Comparison of ENCODE assay signal across 14 cellular contexts in the genomic region with DNA sequence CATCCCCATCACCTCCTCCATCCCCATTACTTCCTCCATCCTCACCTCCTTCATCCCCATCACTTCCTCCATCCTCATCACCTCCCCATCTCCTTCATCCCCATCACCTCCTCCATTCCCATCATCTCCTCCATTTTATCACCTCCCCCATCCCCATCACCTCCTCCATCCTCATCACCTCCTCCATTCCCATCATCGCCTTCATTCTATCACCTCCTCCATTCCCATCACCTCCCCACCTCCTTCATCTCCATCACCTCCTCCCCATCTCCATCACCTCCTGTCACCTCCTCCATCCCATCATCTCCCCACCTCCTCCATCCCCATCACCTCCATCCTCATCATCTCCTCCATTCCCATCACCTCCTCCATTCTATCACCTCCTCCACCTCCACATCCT.
DNase-seq lines count a peak whose midpoint lies in the region; ATAC-seq, FAIRE-seq and TF ChIP-seq lines count a peak whose summit lies in the region.
"Had no signal": no experiment of that assay in that cellular context is flagged by ENCODE, and none has a peak within 500 bp of the region (broad histone marks: within the 10 kb centered on the region; RNA-seq: fewer than 3 reads in every experiment).

No MANE protein-coding gene starts in this region.

- no peak overlapping the region for H3K4me3 ChIP-seq in HepG2 (replicated peaks in 1 of 3; ENCODE audit: insufficient read depth in 1 of 3, low read depth in 2 of 3, low read length in 3 of 3)
- H3K4me3 ChIP-seq in right lobe of liver = no peak overlapping the region
- H3K4me3 ChIP-seq in neuronal stem cell (ENCODE audit: low read length in 2 of 2) = no peak overlapping the region
- H3K4me3 ChIP-seq: BLaER1 had no signal

- no peaks in the 10 kb centered on the region for H3K36me3 Mint-ChIP-seq in activated T-helper 17 cell treated with anti-CD3 and anti-CD28 coated beads, Interleukin-2, amount 50 U/mL, for 72 hours (ENCODE audit: low read depth)
- H3K36me3 Mint-ChIP-seq: CD14-positive monocyte; CD4-positive, alpha-beta memory T cell had no signal

- H3K4me2 ChIP-seq in HepG2 (ENCODE audit: low read depth, low read length) = no peak overlapping the region
- H3K4me2 ChIP-seq in neuronal stem cell (ENCODE audit: insufficient read depth, low read length, poor library complexity, severe bottlenecking) = no peak overlapping the region
- H3K4me2 ChIP-seq: BLaER1 had no signal

- H3K9me3 ChIP-seq in HepG2 (ENCODE audit: low read length) (no peaks in the 10 kb centered on the region), right lobe of liver (no peaks in the 10 kb centered on the region), neuronal stem cell (replicated peaks in 1 of 2; ENCODE audit: control insufficient read depth in 2 of 2, insufficient read depth in 1 of 2, low read depth in 1 of 2, low read length in 2 of 2) (no peaks in the 10 kb centered on the region)
- H3K9me3 ChIP-seq: BLaER1 had no signal

- H2AFZ ChIP-seq in HepG2 (ENCODE audit: low read length) (no peak overlapping the region), neuronal stem cell (ENCODE audit: low read length) (no peak overlapping the region)

- peaks cover 32% of the 10 kb centered on the region for H3K4me1 ChIP-seq in HepG2 (ENCODE audit: insufficient read depth, low read length)
- no peaks in the 10 kb centered on the region for H3K4me1 ChIP-seq in right lobe of liver
- H3K4me1 ChIP-seq in neuronal stem cell (ENCODE audit: control insufficient read depth in 2 of 2, insufficient read depth in 1 of 2, low read depth in 1 of 2, low read length in 2 of 2) = peaks cover 11 to 14% of the 10 kb centered on the region in 2 donors
- H3K4me1 ChIP-seq: BLaER1 had no signal

- H3K14ac ChIP-seq in neuronal stem cell (ENCODE audit: low read length) = no peak overlapping the region

- no peaks in the 10 kb centered on the region for H3K79me2 ChIP-seq in HepG2 (ENCODE audit: insufficient read depth, low read length)

- no peaks in the 10 kb centered on the region for H4K20me1 ChIP-seq in HepG2 (ENCODE audit: insufficient read depth, low read length)
- H4K20me1 ChIP-seq: BLaER1 had no signal

- intact Hi-C loops in HepG2 (cut with micrococcal nuclease; ENCODE audit: unreplicated experiment) (no loop called here), right lobe of liver (cut with DNase I) (loop anchor here (5.0 to 10.0 kb wide), 2 partner anchors 180 to 382 kb away; no protein-coding TSS in a partner anchor)

- in situ Hi-C loops in HepG2 (cut with HindIII; ENCODE audit: extremely low pct_ligation_motif_present, low pct_unique_long_range_greater_than_20kb) = no loop called here

- no peak overlapping the region for H3K4me3 Mint-ChIP-seq in activated T-helper 17 cell treated with anti-CD3 and anti-CD28 coated beads, Interleukin-2, amount 50 U/mL, for 72 hours
- H3K4me3 Mint-ChIP-seq: CD14-positive monocyte; CD4-positive, alpha-beta memory T cell; H9 had no signal

- TF ChIP-seq CTCF in HepG2 (CRISPR knock-in tag; IDR thresholded peaks at IDR 0.05) (no peak), right lobe of liver (IDR thresholded peaks at IDR 0.05) (no peak)

- H3K27ac Mint-ChIP-seq in activated T-helper 17 cell treated with anti-CD3 and anti-CD28 coated beads, Interleukin-2, amount 50 U/mL, for 72 hours = peak overlapping the region; percentile 17
- H3K27ac Mint-ChIP-seq: CD14-positive monocyte; CD4-positive, alpha-beta memory T cell; H9 had no signal

- no peak overlapping the region for H4K91ac ChIP-seq in neuronal stem cell (ENCODE audit: low read depth, low read length, poor library complexity)

- no peak overlapping the region for H3K9ac ChIP-seq in HepG2 (ENCODE audit: insufficient read depth, low read depth, low read length)
- peak overlapping the region; percentile 44 for H3K9ac ChIP-seq in neuronal stem cell (ENCODE audit: low read depth, low read length, poor library complexity)
- H3K9ac ChIP-seq: BLaER1 had no signal

- no peak for TF ChIP-seq RAD21 in HepG2 (CRISPR knock-in tag; IDR thresholded peaks at IDR 0.05)

- CTCF ChIA-PET in HepG2 (lab: Yijun Ruan, JAX; ENCODE audit: low intra/inter-chr PET ratio, low total read pairs) = no interaction called here

- no peak for TF ChIP-seq EP300 in HepG2 (IDR thresholded peaks at IDR 0.05; ENCODE audit: low read depth in 2 of 2, low read length in 2 of 2)
- TF ChIP-seq EP300 in HepG2 (CRISPR knock-in tag; IDR thresholded peaks at IDR 0.05; ENCODE audit: borderline replicate concordance) = no peak

- no peak overlapping the region for H2BK15ac ChIP-seq in neuronal stem cell (ENCODE audit: low read length)

- no peak overlapping the region for H2BK12ac ChIP-seq in neuronal stem cell (ENCODE audit: low read length)

- H3K79me1 ChIP-seq in neuronal stem cell (ENCODE audit: low read depth, low read length) = no peaks in the 10 kb centered on the region

- no peak overlapping the region for H3K23ac ChIP-seq in neuronal stem cell (ENCODE audit: low read depth, low read length, poor library complexity)

- H3K27me3 Mint-ChIP-seq in activated T-helper 17 cell treated with anti-CD3 and anti-CD28 coated beads, Interleukin-2, amount 50 U/mL, for 72 hours = peaks cover 8% of the 10 kb centered on the region

- no peak overlapping the region for H2BK120ac ChIP-seq in neuronal stem cell (ENCODE audit: low read depth, low read length)

- DNase-seq in HepG2 (ENCODE audit: low spot score) (no peak), right lobe of liver (no peak), neuronal stem cell (ENCODE audit: low spot score) (no peak), GM12892 (ENCODE audit: insufficient read length) (no peak), NCI-H187 treated with DMSO at 0.1 percent for 48 hours (lab: John Stamatoyannopoulos, UW) (no peak)
- DNase-seq in NK-92 treated with Interleukin-12 subunit alpha and Interleukin-12 subunit beta, amount 100 ng/mL, for 24 hours (lab: John Stamatoyannopoulos, UW) = no peak
- DNase-seq: 8988T; CD4-positive, alpha-beta memory T cell; GF-D8; GOT3; H9 had no signal

- no peaks in the 10 kb centered on the region for H3K36me3 ChIP-seq in HepG2 (replicated peaks in 1 of 2; ENCODE audit: control insufficient read depth in 1 of 2, insufficient read depth in 2 of 2, low read length in 2 of 2)
- H3K36me3 ChIP-seq in right lobe of liver = no peaks in the 10 kb centered on the region
- H3K36me3 ChIP-seq in neuronal stem cell (replicated peaks in 1 of 2; ENCODE audit: control insufficient read depth in 2 of 2, insufficient read depth in 2 of 2, low read length in 2 of 2) = no peaks in the 10 kb centered on the region
- H3K36me3 ChIP-seq: BLaER1 had no signal

- H3K4ac ChIP-seq in neuronal stem cell (ENCODE audit: low read length) = no peak overlapping the region

- FAIRE-seq in HepG2 (lab: Jason Lieb, UNC) (no peak), GM12892 (lab: Jason Lieb, UNC) (no peak)

- H2BK5ac ChIP-seq in neuronal stem cell (ENCODE audit: low read length) = no peak overlapping the region

- POLR2A ChIA-PET in HepG2 (lab: Yijun Ruan, JAX) = interaction anchor here (3.1 kb wide), 1 partner anchor 23 kb away, joined by 18 read pairs; no protein-coding TSS in a partner anchor

- H2AK5ac ChIP-seq in neuronal stem cell (ENCODE audit: low read depth, low read length) = no peak overlapping the region

- no peaks in the 10 kb centered on the region for H3K4me1 Mint-ChIP-seq in activated T-helper 17 cell treated with anti-CD3 and anti-CD28 coated beads, Interleukin-2, amount 50 U/mL, for 72 hours
- H3K4me1 Mint-ChIP-seq: CD4-positive, alpha-beta memory T cell had no signal

- H3K27ac ChIP-seq in HepG2 (ENCODE audit: extremely low read length, insufficient read depth, low read length) (no peak overlapping the region), right lobe of liver (no peak overlapping the region), neuronal stem cell (replicated peaks; ENCODE audit: low read length) (no peak overlapping the region)
- H3K27ac ChIP-seq: BLaER1 had no signal

- TF ChIP-seq POLR2A in HepG2 (IDR thresholded peaks at IDR 0.05; ENCODE audit: insufficient read depth in 1 of 2, low read depth in 2 of 2, low read length in 2 of 2) (no peak), right lobe of liver (IDR thresholded peaks at IDR 0.05) (no peak), GM12892 (IDR thresholded peaks at IDR 0.05; ENCODE audit: low read depth, low read length) (no peak)

- WGBS in HepG2 (ENCODE audit: low lambda C conversion rate) = 23% methylated on average over 1 of the region's 1 CpG
- 94% methylated on average over 1 of the region's 1 CpG for WGBS in right lobe of liver (ENCODE audit: insufficient coverage, low coverage, low lambda C conversion rate, missing lambda C conversion rate)
- 100% methylated on average over 1 of the region's 1 CpG for WGBS in neuronal stem cell (ENCODE audit: extremely low coverage in 2 of 2, insufficient read length in 2 of 2, insufficient replicate concordance in 1 of 2), 2 donors

- H3K27me3 ChIP-seq in HepG2 (ENCODE audit: control insufficient read depth in 1 of 2, insufficient read depth in 2 of 2, low read length in 2 of 2) = peaks cover 6 to 68% of the 10 kb centered on the region in 2 experiments; a peak in 4 of 5 replicates
- no peaks in the 10 kb centered on the region for H3K27me3 ChIP-seq in right lobe of liver
- peaks cover 0 to 4% (median 0%) of the 10 kb centered on the region in 3 experiments for H3K27me3 ChIP-seq in neuronal stem cell (ENCODE audit: control insufficient read depth in 3 of 3, insufficient read depth in 3 of 3, low read depth in 1 of 3, low read length in 3 of 3)
- H3K27me3 ChIP-seq: BLaER1 had no signal

- no TSS peak for BruUV-seq in HepG2 (replicated peaks; lab: Mats Ljungman, UMichigan)

- ATAC-seq in HepG2 = no peak
- ATAC-seq in right lobe of liver = no peak
- ATAC-seq in activated T-helper 17 cell treated with anti-CD3 and anti-CD28 coated beads, Interleukin-2, amount 50 U/mL, for 72 hours (replicated peaks) = no peak

- no peaks in the 10 kb centered on the region for H3K9me3 Mint-ChIP-seq in activated T-helper 17 cell treated with anti-CD3 and anti-CD28 coated beads, Interleukin-2, amount 50 U/mL, for 72 hours
- H3K9me3 Mint-ChIP-seq: CD4-positive, alpha-beta memory T cell; H9 had no signal

- H4K8ac ChIP-seq in neuronal stem cell (ENCODE audit: low read depth, low read length) = no peak overlapping the region

- H3K18ac ChIP-seq in neuronal stem cell (ENCODE audit: low read length) = no peak overlapping the region

TF ChIP-seq in HepG2, 621 proteins besides CTCF, POLR2A, EP300 and RAD21 (continues in another document):
- no peak for TF ChIP-seq SNAPC2 (CRISPR knock-in tag; IDR thresholded peaks at IDR 0.05)
- TF ChIP-seq ZNF746 (CRISPR knock-in tag; IDR thresholded peaks at IDR 0.05) = no peak
- no peak for TF ChIP-seq ZNF674 (CRISPR knock-in tag; IDR thresholded peaks at IDR 0.05; ENCODE audit: low read depth)
- no peak for TF ChIP-seq ZFAT (CRISPR knock-in tag; conservative IDR thresholded peaks at IDR 0.05)
- no peak for TF ChIP-seq BRCA1 (CRISPR knock-in tag; IDR thresholded peaks at IDR 0.05)
- no peak for TF ChIP-seq ZFP41 (CRISPR knock-in tag; IDR thresholded peaks at IDR 0.05; ENCODE audit: borderline replicate concordance)
- TF ChIP-seq MTA3 (CRISPR knock-in tag; IDR thresholded peaks at IDR 0.05) = no peak
- TF ChIP-seq ZNF225 (CRISPR knock-in tag; IDR thresholded peaks at IDR 0.05) = no peak
- TF ChIP-seq ZNF10 (CRISPR knock-in tag; IDR thresholded peaks at IDR 0.05; ENCODE audit: borderline replicate concordance, low read depth) = no peak
- no peak for TF ChIP-seq RFX1 (IDR thresholded peaks at IDR 0.05)
